Comparison of ENCODE assay signal across 15 cellular contexts in the genomic region with DNA sequence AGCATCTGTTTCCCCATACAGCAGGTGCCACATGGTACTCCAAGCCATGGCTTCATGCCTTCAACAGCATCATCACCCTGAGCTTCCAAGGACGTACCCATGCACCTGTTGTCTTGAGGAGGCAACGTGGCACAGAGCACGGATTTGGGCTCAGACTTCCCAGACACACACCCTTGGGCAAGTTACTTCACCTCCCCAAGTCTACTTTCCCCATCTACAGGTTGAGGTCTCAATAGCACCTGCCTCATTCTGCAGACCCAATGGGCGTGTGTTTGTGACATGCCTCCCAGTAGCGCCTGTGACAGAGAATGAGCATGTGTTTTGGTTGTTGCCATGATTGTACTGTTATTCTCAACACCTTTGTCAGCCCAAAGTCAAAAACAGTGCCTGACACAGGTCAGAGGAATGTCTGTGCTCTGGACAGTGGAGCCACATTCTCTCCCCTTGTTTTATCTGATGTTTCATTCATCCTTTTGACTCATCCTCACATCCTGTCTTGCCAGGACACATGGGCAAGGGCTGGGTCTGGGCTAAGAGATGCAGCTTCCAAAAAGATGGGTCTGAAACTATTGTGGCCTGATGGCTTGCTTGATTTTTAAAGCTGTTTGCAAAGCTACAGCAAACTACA. TPM values are rescaled to one million over a fixed set of nuclear protein-coding genes. Genes with fewer than 3 reads are reported as not detected.
DNase-seq lines count a peak whose midpoint lies in the region; ATAC-seq and TF ChIP-seq lines count a peak whose summit lies in the region.
"Had no signal": no experiment of that assay in that cellular context is flagged by ENCODE, and none has a peak within 500 bp of the region (broad histone marks: within the 10 kb centered on the region; RNA-seq: fewer than 3 reads in every experiment).

No MANE protein-coding gene starts in this region.

- no peak overlapping the region for H3K9ac ChIP-seq in neural progenitor cell

- no peak overlapping the region for H3K27ac ChIP-seq in neural progenitor cell
- H3K27ac ChIP-seq: 22Rv1, adrenal gland had no signal

- H3K4me1 ChIP-seq in neural progenitor cell, result no peaks in the 10 kb centered on the region
- H3K4me1 ChIP-seq: adrenal gland had no signal

- H3K27ac Mint-ChIP-seq in activated naive CD4-positive, alpha-beta T cell treated with anti-CD3 and anti-CD28 coated beads, Interleukin-2, amount 10 ng/mL, durations not matched to agents 7 days and 5 days, result peak overlapping the region; percentile 58
- H3K27ac Mint-ChIP-seq in neural progenitor cell, result no peak overlapping the region
- H3K27ac Mint-ChIP-seq: nephron had no signal

- no peaks in the 10 kb centered on the region for H3K4me1 Mint-ChIP-seq in activated naive CD4-positive, alpha-beta T cell treated with anti-CD3 and anti-CD28 coated beads, Interleukin-2, amount 10 ng/mL, durations not matched to agents 7 days and 5 days
- no peaks in the 10 kb centered on the region for H3K4me1 Mint-ChIP-seq in neural progenitor cell

- no peaks in the 10 kb centered on the region for H3K36me3 ChIP-seq in neural progenitor cell
- H3K36me3 ChIP-seq: adrenal gland had no signal

- H3K4me3 Mint-ChIP-seq in activated naive CD4-positive, alpha-beta T cell treated with anti-CD3 and anti-CD28 coated beads, Interleukin-2, amount 10 ng/mL, durations not matched to agents 7 days and 5 days, result no peak overlapping the region
- no peak overlapping the region for H3K4me3 Mint-ChIP-seq in neural progenitor cell
- H3K4me3 Mint-ChIP-seq: nephron had no signal

- ATAC-seq in GM21737 (IDR thresholded peaks at IDR 0.05; ENCODE audit: unreplicated experiment), result no peak

- H3K27me3 Mint-ChIP-seq in activated naive CD4-positive, alpha-beta T cell treated with anti-CD3 and anti-CD28 coated beads, Interleukin-2, amount 10 ng/mL, durations not matched to agents 7 days and 5 days, result peaks cover 10% of the 10 kb centered on the region
- peaks cover 10% of the 10 kb centered on the region for H3K27me3 Mint-ChIP-seq in neural progenitor cell (ENCODE audit: insufficient read depth, low read depth)

- H3K9me3 ChIP-seq in neural progenitor cell (ENCODE audit: low read depth), result no peaks in the 10 kb centered on the region

- H3K79me2 ChIP-seq in neural progenitor cell (ENCODE audit: low read depth), result no peaks in the 10 kb centered on the region

- H3K4me3 ChIP-seq in foreskin fibroblast (ENCODE audit: low read depth in 1 of 2, low read length in 2 of 2) (no peak overlapping the region), neural progenitor cell (no peak overlapping the region)
- H3K4me3 ChIP-seq: adrenal gland had no signal

- no peaks in the 10 kb centered on the region for H4K20me1 ChIP-seq in neural progenitor cell (ENCODE audit: low read depth)

- no peaks in the 10 kb centered on the region for H3K36me3 Mint-ChIP-seq in activated naive CD4-positive, alpha-beta T cell treated with anti-CD3 and anti-CD28 coated beads, Interleukin-2, amount 10 ng/mL, durations not matched to agents 7 days and 5 days
- no peaks in the 10 kb centered on the region for H3K36me3 Mint-ChIP-seq in neural progenitor cell

- no peaks in the 10 kb centered on the region for H3F3A ChIP-seq in neural progenitor cell (ENCODE audit: low read depth)

- no peaks in the 10 kb centered on the region for H3K27me3 ChIP-seq in neural progenitor cell
- H3K27me3 ChIP-seq: adrenal gland had no signal

- no peak for DNase-seq in activated naive CD4-positive, alpha-beta T cell treated with anti-CD3 and anti-CD28 coated beads, Interleukin-2, amount 10 ng/mL, durations not matched to agents 7 days and 5 days
- DNase-seq in activated naive CD4-positive, alpha-beta T cell treated with Interleukin-2 at 50 U/mL for 16 hours, result no peak
- DNase-seq in T1000 (lab: John Stamatoyannopoulos, UW) (peak; percentile 19), foreskin fibroblast (peak; percentile 83 to 86), C1 segment of cervical spinal cord (lab: John Stamatoyannopoulos, UW) (no peak), neural progenitor cell (ENCODE audit: low spot score) (no peak), dedifferentiated amniotic fluid mesenchymal stem cell (ENCODE audit: extremely low spot score) (no peak)
- DNase-seq: adrenal gland; DMS153; NCI-H1417 treated with DMSO at 0.1 percent for 48 hours; stimulated activated CD8-positive, alpha-beta memory T cell treated with anti-CD3 and anti-CD28 coated beads, Interleukin-4, amount 100 ng/mL, for 48 hours; T-helper 2 cell had no signal

- H3K9me3 Mint-ChIP-seq in activated naive CD4-positive, alpha-beta T cell treated with anti-CD3 and anti-CD28 coated beads, Interleukin-2, amount 10 ng/mL, durations not matched to agents 7 days and 5 days, result no peaks in the 10 kb centered on the region
- peaks cover 2% of the 10 kb centered on the region for H3K9me3 Mint-ChIP-seq in neural progenitor cell
- H3K9me3 Mint-ChIP-seq: nephron had no signal

- no peak overlapping the region for H3K4me2 ChIP-seq in neural progenitor cell

- TF ChIP-seq CTCF in foreskin fibroblast (IDR thresholded peaks at IDR 0.05; ENCODE audit: low read depth, low read length) (no peak), neural progenitor cell (IDR thresholded peaks at IDR 0.05) (no peak)

- CTCF ChIA-PET in activated naive CD4-positive, alpha-beta T cell treated with anti-CD3 and anti-CD28 coated beads, Interleukin-2, amount 10 ng/mL, durations not matched to agents 7 days and 5 days (lab: Charles Lee), result no interaction called here

- no peak overlapping the region for H2AFZ ChIP-seq in neural progenitor cell (replicated peaks)

RNA-seq across cellular contexts. Expression of gene CCND1, which starts 53.4 kb away (rescaled TPM):
- total RNA-seq in neural progenitor cell (ENCODE audit: low replicate concordance), result 85.0 and 94.0 TPM in 2 replicates

Comparison
In these comparisons a context has a peak if more than half of its experiments do, and no peak if none do; other contexts are left out.
1. DNase-seq: peak in T1000 (single experiment) and foreskin fibroblast (2 of 2); none in activated naive CD4-positive, alpha-beta T cell treated with anti-CD3 and anti-CD28 coated beads, Interleukin-2, amount 10 ng/mL, durations not matched to agents 7 days and 5 days (single experiment), activated naive CD4-positive, alpha-beta T cell treated with Interleukin-2 at 50 U/mL for 16 hours (single experiment), C1 segment of cervical spinal cord (0 of 14), neural progenitor cell (single experiment) and dedifferentiated amniotic fluid mesenchymal stem cell (single experiment).